31 cellular contexts compared by ENCODE assay signal in genomic region chr1:213549982-213550381, GRCh38.
"Had no signal": no experiment of that assay in that cellular context is flagged by ENCODE, and none has a peak within 500 bp of the region (broad histone marks: within the 10 kb centered on the region; RNA-seq: fewer than 3 reads in every experiment).

No MANE protein-coding gene starts in this region.

- H3K9me3 ChIP-seq: ascending aorta had no signal

- H3K27me3 ChIP-seq: ascending aorta, cardiac muscle cell had no signal

- H3K36me3 ChIP-seq: ascending aorta, cardiac muscle cell, WERI-Rb-1 had no signal

- H3K4me1 ChIP-seq: ascending aorta had no signal

- H3K4me3 ChIP-seq: ascending aorta, cardiac muscle cell had no signal

- H3K27ac ChIP-seq: ascending aorta, cardiac muscle cell, WERI-Rb-1 had no signal

- DNase-seq: activated CD4-positive, alpha-beta memory T cell treated with anti-CD3 and anti-CD28 coated beads, Interleukin-2, amount 10 ng/mL, durations not matched to agents 7 days and 5 days; activated CD4-positive, alpha-beta T cell treated with anti-CD3 and anti-CD28 coated beads for 1 hour; activated CD4-positive, alpha-beta T cell treated with anti-CD3 and anti-CD28 coated beads for 36 hours; activated CD4-positive, alpha-beta T cell treated with anti-CD3 and anti-CD28 coated beads for 48 hours; activated CD4-positive, alpha-beta T cell treated with anti-CD3 and anti-CD28 coated beads, Interleukin-2, amount 10 ng/mL, durations not matched to agents 7 days and 5 days; activated CD4-positive, alpha-beta T cell treated with anti-CD3 and anti-CD28 coated beads, Interleukin-2, amount 50 U/mL, for 48 hours; activated CD4-positive, CD25-positive, alpha-beta regulatory T cell; activated CD8-positive, alpha-beta memory T cell treated with anti-CD3 and anti-CD28 coated beads for 24 hours; activated CD8-positive, alpha-beta memory T cell treated with anti-CD3 and anti-CD28 coated beads, Interleukin-2, amount 10 ng/mL, durations not matched to agents 7 days and 5 days; activated CD8-positive, alpha-beta memory T cell treated with anti-CD3 and anti-CD28 coated beads, Interleukin-2, amount 50 U/mL, for 48 hours; activated CD8-positive, alpha-beta T cell treated with anti-CD3 and anti-CD28 coated beads, Interleukin-2, amount 10 ng/mL, durations not matched to agents 7 days and 5 days; activated effector memory CD4-positive, alpha-beta T cell treated with Interleukin-2 at 50 U/mL for 16 hours; activated gamma-delta T cell; activated naive CD4-positive, alpha-beta T cell treated with anti-CD3 and anti-CD28 coated beads, Interleukin-2, amount 10 ng/mL, durations not matched to agents 7 days and 5 days; activated naive CD4-positive, alpha-beta T cell treated with Interleukin-2 at 50 U/mL for 16 hours; activated naive CD8-positive, alpha-beta T cell treated with anti-CD3 and anti-CD28 coated beads, Interleukin-2, amount 10 ng/mL, durations not matched to agents 7 days and 5 days; activated naive CD8-positive, alpha-beta T cell treated with anti-CD3 and anti-CD28 coated beads, Interleukin-2, amount 50 U/mL, for 24 hours; activated T-cell treated with anti-CD3 and anti-CD28 coated beads, Interleukin-2, amount 50 U/mL, for 24 hours; activated T-cell treated with anti-CD3 and anti-CD28 coated beads, Interleukin-2, amount 50 U/mL, for 48 hours; amygdala; anterior cingulate cortex; caudate nucleus; cerebellar nuclear complex; T-helper 1 cell; T-helper 2 cell; T-helper 9 cell; WERI-Rb-1 had no signal

- ATAC-seq: activated CD4-positive, alpha-beta T cell treated with anti-CD3 and anti-CD28 coated beads for 36 hours; activated CD4-positive, CD25-positive, alpha-beta regulatory T cell treated with anti-CD3 and anti-CD28 coated beads, Interleukin-2, amount 50 U/mL, for 24 hours; activated CD8-positive, alpha-beta memory T cell treated with anti-CD3 and anti-CD28 coated beads, Interleukin-2, amount 10 ng/mL, durations not matched to agents 7 days and 5 days; activated CD8-positive, alpha-beta T cell treated with anti-CD3 and anti-CD28 coated beads, Interleukin-2, amount 10 ng/mL, durations not matched to agents 7 days and 5 days; activated naive CD8-positive, alpha-beta T cell treated with anti-CD3 and anti-CD28 coated beads, Interleukin-2, amount 50 U/mL, for 24 hours; WTC11 had no signal
